Comparison of ENCODE assay signal across 1 cellular context in genomic region chr3:146929696-146930095, GRCh38.
TF ChIP-seq lines count a peak whose summit lies in the region.

No MANE protein-coding gene starts in this region.

TF ChIP-seq in IMR-90, 13 proteins besides CTCF, POLR2A, EP300 and RAD21:
- TF ChIP-seq SMC3 (IDR thresholded peaks at IDR 0.05; ENCODE audit: low read depth, low read length), result no peak
- no peak for TF ChIP-seq CEBPB (IDR thresholded peaks at IDR 0.05; ENCODE audit: low read depth, low read length)
- TF ChIP-seq BHLHE40 (IDR thresholded peaks at IDR 0.05; ENCODE audit: low read depth, low read length), result no peak
- TF ChIP-seq MAZ (IDR thresholded peaks at IDR 0.05; ENCODE audit: borderline replicate concordance, low read depth, low read length), result no peak
- no peak for TF ChIP-seq MXI1 (IDR thresholded peaks at IDR 0.05; ENCODE audit: borderline replicate concordance, low read depth, low read length)
- no peak for TF ChIP-seq NFE2L2 (IDR thresholded peaks at IDR 0.05; ENCODE audit: low read depth, low read length)
- TF ChIP-seq MAFK (IDR thresholded peaks at IDR 0.05; ENCODE audit: low read depth, low read length), result no peak
- TF ChIP-seq USF2 (IDR thresholded peaks at IDR 0.05; ENCODE audit: low read depth, low read length), result no peak
- TF ChIP-seq FOS (IDR thresholded peaks at IDR 0.05; ENCODE audit: low read depth, low read length), result no peak
- TF ChIP-seq RFX5 (IDR thresholded peaks at IDR 0.05; ENCODE audit: low read depth, low read length), result no peak
- no peak for TF ChIP-seq CHD1 (IDR thresholded peaks at IDR 0.05; ENCODE audit: low read depth, low read length)
- TF ChIP-seq ELK1 (IDR thresholded peaks at IDR 0.05; ENCODE audit: borderline replicate concordance, low read depth, low read length), result no peak
- no peak for TF ChIP-seq RCOR1 (IDR thresholded peaks at IDR 0.05; ENCODE audit: insufficient replicate concordance, low read length)
